Comparison of ENCODE assay signal across 37 cellular contexts in the genomic region with DNA sequence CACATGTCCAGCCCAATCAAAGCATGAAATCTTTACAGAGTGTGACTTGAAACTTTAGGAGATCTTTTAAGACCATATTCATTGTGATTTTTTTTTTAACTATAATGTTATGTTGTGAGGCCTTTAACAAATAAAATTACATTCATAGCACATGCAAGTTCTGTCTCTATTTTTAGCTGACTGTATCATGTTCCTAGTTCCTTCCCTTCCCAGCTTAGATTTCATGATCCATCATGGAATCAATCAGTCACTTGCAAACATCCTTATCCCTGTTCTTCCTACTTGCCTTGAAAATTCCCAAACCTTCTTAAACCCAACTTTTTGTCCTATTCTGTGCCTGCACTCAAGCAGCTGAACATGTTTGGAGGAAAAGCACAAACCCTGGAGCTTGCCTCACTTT.
"Had no signal": no experiment of that assay in that cellular context is flagged by ENCODE, and none has a peak within 500 bp of the region (broad histone marks: within the 10 kb centered on the region; RNA-seq: fewer than 3 reads in every experiment).

No MANE protein-coding gene starts in this region.

- H3K27me3 Mint-ChIP-seq: activated B cell treated with CpG ODN at 0.5 μM for 24 hours; activated CD4-positive, alpha-beta memory T cell treated with anti-CD3 and anti-CD28 coated beads for 36 hours; activated CD8-positive, alpha-beta memory T cell treated with anti-CD3 and anti-CD28 coated beads, Interleukin-2, amount 10 ng/mL, durations not matched to agents 7 days and 5 days; activated naive CD8-positive, alpha-beta T cell treated with anti-CD3 and anti-CD28 coated beads for 36 hours; activated T-helper 17 cell treated with anti-CD3 and anti-CD28 coated beads, Interleukin-2, amount 50 U/mL, for 72 hours; T-cell had no signal

- H3K4me3 ChIP-seq: ascending aorta, Peyer's patch, SJSA1 had no signal

- H3K4me3 Mint-ChIP-seq: activated B cell treated with CpG ODN at 0.5 μM for 24 hours; activated CD4-positive, alpha-beta memory T cell treated with anti-CD3 and anti-CD28 coated beads for 36 hours; activated CD8-positive, alpha-beta memory T cell treated with anti-CD3 and anti-CD28 coated beads, Interleukin-2, amount 10 ng/mL, durations not matched to agents 7 days and 5 days; activated naive CD8-positive, alpha-beta T cell treated with anti-CD3 and anti-CD28 coated beads for 36 hours; activated T-helper 17 cell treated with anti-CD3 and anti-CD28 coated beads, Interleukin-2, amount 50 U/mL, for 72 hours; T-cell had no signal

- H3K27ac Mint-ChIP-seq: activated B cell treated with CpG ODN at 0.5 μM for 24 hours; activated CD4-positive, alpha-beta memory T cell treated with anti-CD3 and anti-CD28 coated beads for 36 hours; activated CD8-positive, alpha-beta memory T cell treated with anti-CD3 and anti-CD28 coated beads, Interleukin-2, amount 10 ng/mL, durations not matched to agents 7 days and 5 days; activated naive CD8-positive, alpha-beta T cell treated with anti-CD3 and anti-CD28 coated beads for 36 hours; activated T-helper 17 cell treated with anti-CD3 and anti-CD28 coated beads, Interleukin-2, amount 50 U/mL, for 72 hours; T-cell had no signal

- H3K27ac ChIP-seq: ascending aorta, KMS-11, Peyer's patch, SJSA1, VCaP had no signal

- H3K9me3 Mint-ChIP-seq: activated B cell treated with CpG ODN at 0.5 μM for 24 hours; activated CD4-positive, alpha-beta memory T cell treated with anti-CD3 and anti-CD28 coated beads for 36 hours; activated naive CD8-positive, alpha-beta T cell treated with anti-CD3 and anti-CD28 coated beads for 36 hours; activated T-helper 17 cell treated with anti-CD3 and anti-CD28 coated beads, Interleukin-2, amount 50 U/mL, for 72 hours; T-cell had no signal

- H3K36me3 ChIP-seq: SJSA1 had no signal

- H3K4me1 Mint-ChIP-seq: activated T-helper 17 cell treated with anti-CD3 and anti-CD28 coated beads, Interleukin-2, amount 50 U/mL, for 72 hours had no signal

- ATAC-seq: activated CD8-positive, alpha-beta memory T cell treated with anti-CD3 and anti-CD28 coated beads, Interleukin-2, amount 10 ng/mL, durations not matched to agents 7 days and 5 days; activated T-helper 17 cell treated with anti-CD3 and anti-CD28 coated beads, Interleukin-2, amount 50 U/mL, for 72 hours; PC-3; T-cell had no signal

- DNase-seq: activated B cell treated with CpG ODN at 0.5 μM for 24 hours; activated CD4-positive, alpha-beta memory T cell treated with anti-CD3 and anti-CD28 coated beads for 36 hours; activated CD4-positive, alpha-beta T cell treated with anti-CD3 and anti-CD28 coated beads for 4 hours; activated CD4-positive, alpha-beta T cell treated with anti-CD3 and anti-CD28 coated beads, Interleukin-2, amount 50 U/mL, for 1 hour; activated CD4-positive, CD25-positive, alpha-beta regulatory T cell treated with anti-CD3 and anti-CD28 coated beads, Interleukin-2, amount 50 U/mL, for 72 hours; activated CD8-positive, alpha-beta memory T cell treated with anti-CD3 and anti-CD28 coated beads, Interleukin-2, amount 10 ng/mL, durations not matched to agents 7 days and 5 days; activated CD8-positive, alpha-beta memory T cell treated with anti-CD3 and anti-CD28 coated beads, Interleukin-2, amount 50 U/mL, for 48 hours; activated effector memory CD4-positive, alpha-beta T cell treated with anti-CD3 and anti-CD28 coated beads, Interleukin-2, amount 50 U/mL, for 16 hours; activated naive CD4-positive, alpha-beta T cell; activated naive CD4-positive, alpha-beta T cell treated with anti-CD3 and anti-CD28 coated beads, Interleukin-2, amount 50 U/mL, for 16 hours; activated naive CD8-positive, alpha-beta T cell treated with anti-CD3 and anti-CD28 coated beads for 36 hours; activated T-cell treated with anti-CD3 and anti-CD28 coated beads, Interleukin-2, amount 50 U/mL, for 48 hours; amygdala; NCI-H1092 treated with DMSO at 0.1 percent for 48 hours; NCI-H1417; NCI-H146; NCI-H187; NCI-H2029 treated with DMSO at 0.1 percent for 48 hours; NCI-H2107; NCI-H2171; NCI-H510A; NCI-H526; NCI-H748 treated with DMSO at 0.1 percent for 48 hours; NK-92 treated with Interleukin-12 subunit alpha and Interleukin-12 subunit beta, amount 100 ng/mL, for 24 hours; PC-3; Peyer's patch; RPMI8226; SHP77 treated with DMSO at 0.1 percent for 48 hours; SK-N-SH; T-cell; T-helper 2 cell; T-helper 9 cell had no signal

- H3K9me3 ChIP-seq: ascending aorta, Peyer's patch, SJSA1, SK-N-SH had no signal

- H3K4me1 ChIP-seq: ascending aorta, Peyer's patch, SJSA1 had no signal

- H3K27me3 ChIP-seq: ascending aorta, Peyer's patch, SJSA1 had no signal
